In genomic region chr6:30207619-30208295, GRCh38 we compare ENCODE assay signal across 11 cellular contexts. TPM values are rescaled to one million over a fixed set of nuclear protein-coding genes. Genes with fewer than 3 reads are reported as not detected.
DNase-seq lines count a peak whose midpoint lies in the region; ATAC-seq and TF ChIP-seq lines count a peak whose summit lies in the region.
"Had no signal": no experiment of that assay in that cellular context is flagged by ENCODE, and none has a peak within 500 bp of the region (broad histone marks: within the 10 kb centered on the region; RNA-seq: fewer than 3 reads in every experiment).

No MANE protein-coding gene starts in this region.

- POLR2A ChIA-PET in Caco-2 (lab: Charles Lee) = interaction anchor here (0.5 to 1.1 kb wide), 3 partner anchors 22 to 118 kb away, joined by 3 to 6 read pairs (median 3); no protein-coding TSS in a partner anchor

- DNase-seq in Caco-2 (no peak), T-helper 17 cell (no peak), fibroblast of villous mesenchyme (ENCODE audit: low read depth) (peak; percentile 33), neural progenitor cell (ENCODE audit: low spot score) (peak; percentile 18), KBM-7 (no peak), H7 (no peak), NCI-H82 (lab: John Stamatoyannopoulos, UW) (no peak), cortex of kidney (lab: John Stamatoyannopoulos, UW) (no peak)
- DNase-seq: DMS79 treated with DMSO at 0.1 percent for 48 hours, NCI-H526 had no signal

- H3K4me1 Mint-ChIP-seq in Caco-2 (ENCODE audit: low read depth, unreplicated experiment) = peaks cover 45% of the 10 kb centered on the region
- H3K4me1 Mint-ChIP-seq in T-helper 17 cell = peaks cover 61% of the 10 kb centered on the region
- H3K4me1 Mint-ChIP-seq in neural progenitor cell = peaks cover 65% of the 10 kb centered on the region

- TF ChIP-seq CTCF in Caco-2 (IDR thresholded peaks at IDR 0.05; ENCODE audit: insufficient read depth in 1 of 2, low read depth in 1 of 2, low read length in 1 of 2, severe bottlenecking in 1 of 2, unreplicated experiment in 1 of 2) (no peak), fibroblast of villous mesenchyme (IDR thresholded peaks at IDR 0.05; ENCODE audit: insufficient read depth, low read depth, low read length) (no peak), neural progenitor cell (IDR thresholded peaks at IDR 0.05) (no peak)

- H2AFZ ChIP-seq in neural progenitor cell (replicated peaks) = no peak overlapping the region

- H3K9me3 Mint-ChIP-seq in Caco-2 (ENCODE audit: unreplicated experiment) (no peaks in the 10 kb centered on the region), neural progenitor cell (no peaks in the 10 kb centered on the region)

- H3K9me3 ChIP-seq in Caco-2 = no peaks in the 10 kb centered on the region
- H3K9me3 ChIP-seq in T-helper 17 cell (ENCODE audit: control insufficient read depth, low read length, poor library complexity, severe bottlenecking) = no peaks in the 10 kb centered on the region
- no peaks in the 10 kb centered on the region for H3K9me3 ChIP-seq in neural progenitor cell (ENCODE audit: low read depth)

- peaks cover 37% of the 10 kb centered on the region for H4K20me1 ChIP-seq in neural progenitor cell (ENCODE audit: low read depth)

- peaks cover 27% of the 10 kb centered on the region for H3F3A ChIP-seq in neural progenitor cell (ENCODE audit: low read depth)

- H3K27ac ChIP-seq in neural progenitor cell = peak overlapping the region; percentile 78

- ATAC-seq in T-helper 17 cell = no peak

- in situ Hi-C loops in KBM-7 (cut with MboI; ENCODE audit: low pct_unique_long_range_greater_than_20kb, low sequenced_read_pairs) = no loop called here

- TSS peak; percentile 94 for BruUV-seq in Caco-2 (replicated peaks; lab: Mats Ljungman, UMichigan)

- CTCF ChIA-PET in Caco-2 (lab: Charles Lee) = interaction anchor here (1.1 kb wide), 1 partner anchor 14 kb away, joined by 3 read pairs; no protein-coding TSS in a partner anchor

- H3K36me3 ChIP-seq in Caco-2 (ENCODE audit: control insufficient read depth, insufficient read depth, low read length) (0 out of 2 replicates have a peak, but pooled peaks cover 2% of the 10 kb centered on the region), neural progenitor cell (no peaks in the 10 kb centered on the region), H7 (replicated peaks; ENCODE audit: control insufficient read depth, insufficient read depth, low read length) (no peaks in the 10 kb centered on the region; the same call in none of the 2 replicates)

- intact Hi-C loops in Caco-2 (cut with micrococcal nuclease; ENCODE audit: unreplicated experiment) = loop anchor here (2.0 kb wide), 1 partner anchor 45 kb away; the partner anchor contains the start of gene TRIM15

- peak overlapping the region; percentile 22 for H3K4me3 ChIP-seq in Caco-2 (ENCODE audit: low read depth, low read length)
- no peak overlapping the region for H3K4me3 ChIP-seq in fibroblast of villous mesenchyme (ENCODE audit: low read depth, low read length)
- no peak overlapping the region for H3K4me3 ChIP-seq in neural progenitor cell
- H3K4me3 ChIP-seq in H7 (ENCODE audit: insufficient read depth, low read depth, low read length) = no peak overlapping the region

- H3K36me3 Mint-ChIP-seq in Caco-2 (ENCODE audit: insufficient read depth, unreplicated experiment) = peaks cover 32% of the 10 kb centered on the region
- peaks cover 4% of the 10 kb centered on the region for H3K36me3 Mint-ChIP-seq in T-helper 17 cell (ENCODE audit: low read depth)
- peaks cover 11% of the 10 kb centered on the region for H3K36me3 Mint-ChIP-seq in neural progenitor cell

- H3K9ac ChIP-seq in neural progenitor cell = no peak overlapping the region

- peaks cover 45% of the 10 kb centered on the region for H3K79me2 ChIP-seq in neural progenitor cell (ENCODE audit: low read depth)

- H3K4me1 ChIP-seq in Caco-2 (peaks cover 52% of the 10 kb centered on the region), neural progenitor cell (peaks cover 41% of the 10 kb centered on the region)

- H3K27me3 Mint-ChIP-seq in Caco-2 (ENCODE audit: insufficient read depth, unreplicated experiment) = no peaks in the 10 kb centered on the region
- H3K27me3 Mint-ChIP-seq in T-helper 17 cell = no peaks in the 10 kb centered on the region
- no peaks in the 10 kb centered on the region for H3K27me3 Mint-ChIP-seq in neural progenitor cell (ENCODE audit: insufficient read depth, low read depth)

- H3K4me2 ChIP-seq in neural progenitor cell = peak overlapping the region; percentile 46

- H3K27me3 ChIP-seq in Caco-2 (replicated peaks; ENCODE audit: control insufficient read depth, insufficient read depth, low read length) (no peaks in the 10 kb centered on the region), neural progenitor cell (no peaks in the 10 kb centered on the region), H7 (ENCODE audit: control insufficient read depth, insufficient read depth, low read length) (no peaks in the 10 kb centered on the region)

- H3K4me3 Mint-ChIP-seq in Caco-2 (ENCODE audit: unreplicated experiment) (peak overlapping the region; percentile 68), T-helper 17 cell (peak overlapping the region; percentile 71), neural progenitor cell (no peak overlapping the region)

- peak overlapping the region; percentile 82 for H3K27ac Mint-ChIP-seq in Caco-2 (ENCODE audit: unreplicated experiment)
- peak overlapping the region; percentile 89 for H3K27ac Mint-ChIP-seq in T-helper 17 cell
- peak overlapping the region; percentile 6 for H3K27ac Mint-ChIP-seq in neural progenitor cell

RNA-seq across cellular contexts. Expression of gene TRIM26, which starts 5.4 kb away (rescaled TPM):
- total RNA-seq in Caco-2 (2022) (48.1 and 49.0 TPM in 2 replicates), T-helper 17 cell (10 to 100 TPM; 51.2 to 63.1 TPM), fibroblast of villous mesenchyme (20.9 and 21.2 TPM in 2 replicates), neural progenitor cell (ENCODE audit: low replicate concordance) (8.3 and 20.0 TPM in 2 replicates)
- 22.8 and 28.3 TPM in 2 replicates for total RNA-seq in H7 (2014; rRNA removed; shearing (Covaris generic))

RNA-seq across cellular contexts. Expression of gene TRIM15, which starts 44.4 kb away (rescaled TPM):
- total RNA-seq in Caco-2 (2022) = 5.2 and 6.9 TPM in 2 replicates
- not detected for total RNA-seq in T-helper 17 cell
- total RNA-seq in fibroblast of villous mesenchyme = not detected in 2 replicates
- not detected in 2 replicates for total RNA-seq in neural progenitor cell (ENCODE audit: low replicate concordance)
- 0.55 TPM in 1 of 2 replicates, not detected in the other for total RNA-seq in H7 (2014; rRNA removed; shearing (Covaris generic))
- total RNA-seq: mesenteric fat pad had no signal

RNA-seq across cellular contexts. Expression of gene TRIM10, which starts 46.7 kb away (rescaled TPM):
- total RNA-seq in Caco-2 (2022) = 0.95 and 1.4 TPM in 2 replicates
- under 1 TPM in 1 of 2 donors, not detected in 1; 0.37 TPM for total RNA-seq in T-helper 17 cell
- not detected in 2 replicates for total RNA-seq in fibroblast of villous mesenchyme
- total RNA-seq in neural progenitor cell (ENCODE audit: low replicate concordance) = not detected in 2 replicates
- not detected in 2 replicates for total RNA-seq in H7 (2014; rRNA removed; shearing (Covaris generic))
- total RNA-seq: mesenteric fat pad had no signal

Comparison
In these comparisons a context has a peak if more than half of its experiments do, and no peak if none do; other contexts are left out.
1. DNase-seq: peak in fibroblast of villous mesenchyme (single experiment) and neural progenitor cell (single experiment); none in Caco-2 (0 of 2), T-helper 17 cell (0 of 3), KBM-7 (single experiment), H7 (single experiment), NCI-H82 (single experiment) and cortex of kidney (single experiment).
2. H3K27ac Mint-ChIP-seq: peak in every context shown above with its lines; median percentile 89 in T-helper 17 cell; 82 in Caco-2; 6 in neural progenitor cell.